In the genomic region with DNA sequence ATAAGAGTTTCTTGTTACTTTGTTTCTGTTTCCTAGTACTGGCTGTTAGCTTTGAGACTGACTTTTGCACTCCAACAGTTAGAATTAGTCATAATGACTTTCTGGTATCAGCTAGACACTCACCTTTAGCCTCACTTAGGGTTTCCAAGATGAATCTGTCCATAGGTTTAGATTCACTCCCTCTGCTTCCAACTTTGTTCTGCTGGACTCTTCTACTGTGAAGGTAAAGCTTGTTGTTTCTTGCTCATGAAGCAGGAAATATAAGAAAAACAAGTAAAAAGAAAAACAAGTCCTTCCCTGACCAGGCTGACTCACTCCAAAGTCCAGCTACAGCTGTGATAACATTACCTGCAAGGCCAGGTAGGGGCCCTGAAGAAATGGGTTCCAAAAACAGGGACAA, we compare ENCODE assay signal across 13 cellular contexts.
A peak's percentile ranks its signal among the peaks of the same experiment; 100 is the strongest.
DNase-seq lines count a peak whose midpoint lies in the region; ATAC-seq, FAIRE-seq and TF ChIP-seq lines count a peak whose summit lies in the region.
"Had no signal": no experiment of that assay in that cellular context is flagged by ENCODE, and none has a peak within 500 bp of the region (broad histone marks: within the 10 kb centered on the region; RNA-seq: fewer than 3 reads in every experiment).

No MANE protein-coding gene starts in this region.

- H3K4me1 ChIP-seq in OCI-LY1 (ENCODE audit: insufficient read depth, low read length, severe bottlenecking) (peaks cover 60% of the 10 kb centered on the region), small intestine (ENCODE audit: control insufficient read depth in 2 of 2, insufficient read depth in 1 of 2, low read depth in 1 of 2, low read length in 1 of 2) (peaks cover 0 to 5% of the 10 kb centered on the region in 2 donors)
- H3K4me1 ChIP-seq: psoas muscle had no signal

- H3K4me2 ChIP-seq in OCI-LY1 (ENCODE audit: low read length): peak overlapping the region; percentile 98

- H3K4me3 Mint-ChIP-seq in effector memory CD8-positive, alpha-beta T cell: peak overlapping the region; percentile 94 to 95

- peak overlapping the region; percentile 91 to 95 for H3K27ac Mint-ChIP-seq in effector memory CD8-positive, alpha-beta T cell

- H3K9me3 Mint-ChIP-seq in effector memory CD8-positive, alpha-beta T cell: no peaks in the 10 kb centered on the region

- no peak for ATAC-seq in effector memory CD8-positive, alpha-beta T cell (replicated peaks)
- ATAC-seq: psoas muscle had no signal

- H3K9ac ChIP-seq in OCI-LY1 (ENCODE audit: low read length): peak overlapping the region; percentile 80; the same call in 1 of the 2 replicates

- H3K9me2 ChIP-seq in OCI-LY1 (ENCODE audit: low read depth, low read length): no peaks in the 10 kb centered on the region

- peaks cover 28 to 69% of the 10 kb centered on the region in 2 donors for H3K4me1 Mint-ChIP-seq in effector memory CD8-positive, alpha-beta T cell (ENCODE audit: low read depth in 2 of 2)

- no peak for TF ChIP-seq CTCF in OCI-LY1 (IDR thresholded peaks at IDR 0.05; ENCODE audit: low read length)

- no peaks in the 10 kb centered on the region for H3K27me3 Mint-ChIP-seq in effector memory CD8-positive, alpha-beta T cell

- no peaks in the 10 kb centered on the region for H3K9me3 ChIP-seq in OCI-LY1 (ENCODE audit: low read length)
- H3K9me3 ChIP-seq in small intestine (ENCODE audit: control insufficient read depth, low read depth): no peaks in the 10 kb centered on the region
- H3K9me3 ChIP-seq: psoas muscle had no signal

- H3K4me3 ChIP-seq in OCI-LY1 (ENCODE audit: low read depth, low read length, poor library complexity, severe bottlenecking): peak overlapping the region; percentile 82
- H3K4me3 ChIP-seq in small intestine (ENCODE audit: low read depth in 1 of 2, low read length in 2 of 2): no peak overlapping the region
- H3K4me3 ChIP-seq: psoas muscle had no signal

- peak overlapping the region; percentile 88 for H3K27ac ChIP-seq in OCI-LY1 (ENCODE audit: low read depth, low read length, poor library complexity, severe bottlenecking)
- peak overlapping the region in 1 of 2 donors; percentile 97 for H3K27ac ChIP-seq in small intestine (ENCODE audit: low read depth in 1 of 2, low read length in 1 of 2)
- H3K27ac ChIP-seq: psoas muscle had no signal

- no peaks in the 10 kb centered on the region for H3F3A ChIP-seq in OCI-LY1 (ENCODE audit: insufficient read depth, low read length)

- H3K27me3 ChIP-seq in OCI-LY1 (ENCODE audit: insufficient read depth, low read length) (no peaks in the 10 kb centered on the region), small intestine (ENCODE audit: control insufficient read depth in 2 of 2, insufficient read depth in 2 of 2, low read length in 2 of 2) (no peaks in the 10 kb centered on the region)

- peak overlapping the region; percentile 55; the same call in 1 of the 2 replicates for H2AFZ ChIP-seq in OCI-LY1 (ENCODE audit: low read length)

- peaks cover 6% of the 10 kb centered on the region; the same call in 1 of the 2 replicates for H3K79me2 ChIP-seq in OCI-LY1 (ENCODE audit: insufficient read depth, low read length)

- H3K36me3 ChIP-seq in OCI-LY1 (ENCODE audit: insufficient read depth, low read length) (no peaks in the 10 kb centered on the region), small intestine (ENCODE audit: control insufficient read depth in 2 of 2, insufficient read depth in 2 of 2, low read length in 2 of 2) (no peaks in the 10 kb centered on the region)

- DNase-seq in ELR (ENCODE audit: low read depth) (peak; percentile 9), small intestine (peak; percentile 83), NCI-H2227 (lab: John Stamatoyannopoulos, UW; ENCODE audit: unreplicated experiment) (no peak), HuH-7 (ENCODE audit: low spot score) (no peak), NCI-H128 (lab: John Stamatoyannopoulos, UW; ENCODE audit: unreplicated experiment) (no peak)
- DNase-seq in effector memory CD8-positive, alpha-beta T cell: no peak
- DNase-seq: activated CD8-positive, alpha-beta memory T cell treated with anti-CD3 and anti-CD28 coated beads, Interleukin-2, amount 50 U/mL, for 48 hours; DMS153; foreskin melanocyte; NCI-H1436 treated with DMSO at 0.1 percent for 48 hours; psoas muscle had no signal

- no peak for FAIRE-seq in small intestine (lab: Jason Lieb, UNC)
- FAIRE-seq: urothelium cell line had no signal

- H3K36me3 Mint-ChIP-seq in effector memory CD8-positive, alpha-beta T cell (ENCODE audit: insufficient read depth): no peaks in the 10 kb centered on the region

- H4K20me1 ChIP-seq in OCI-LY1 (ENCODE audit: insufficient read depth, low read length): no peaks in the 10 kb centered on the region

Comparison
In these comparisons a context has a peak if more than half of its experiments do, and no peak if none do; other contexts are left out.
1. DNase-seq: peak in ELR (single experiment) and small intestine (single experiment); none in effector memory CD8-positive, alpha-beta T cell (0 of 3), NCI-H2227 (single experiment), HuH-7 (single experiment) and NCI-H128 (single experiment).